In the genomic region with DNA sequence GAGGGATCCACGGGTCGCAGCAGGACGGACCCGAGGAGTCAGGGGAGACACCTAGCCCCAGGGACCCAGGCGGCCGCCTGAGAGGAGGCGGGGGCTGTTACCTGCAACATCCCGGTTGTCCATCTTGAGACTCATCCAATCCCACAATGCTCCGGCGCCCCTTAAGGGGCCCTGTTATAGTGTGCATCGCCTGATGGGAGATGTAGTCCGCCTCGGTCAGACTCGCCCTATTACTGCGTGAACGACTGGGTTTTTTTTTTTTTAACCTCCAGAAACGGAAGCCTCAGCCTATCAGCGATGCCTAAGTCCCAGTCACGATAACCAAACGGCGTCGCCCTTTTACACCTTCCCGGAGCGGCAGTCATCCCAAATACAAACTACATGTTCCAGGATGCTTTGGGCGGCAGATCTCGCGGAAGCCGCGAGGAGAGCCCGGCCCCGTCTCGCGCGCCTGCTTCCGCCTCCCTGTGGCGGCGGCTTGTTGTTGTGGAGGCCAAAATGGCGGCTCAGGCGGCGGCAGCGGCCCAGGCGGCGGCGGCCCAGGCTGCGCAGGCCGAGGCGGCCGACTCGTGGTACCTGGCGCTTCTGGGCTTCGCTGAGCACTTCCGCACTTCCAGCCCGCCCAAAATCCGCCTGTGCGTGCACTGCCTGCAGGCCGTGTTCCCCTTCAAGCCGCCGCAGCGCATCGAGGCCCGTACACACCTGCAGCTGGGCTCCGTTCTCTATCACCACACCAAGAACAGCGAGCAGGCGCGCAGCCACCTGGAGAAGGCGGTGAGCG, we compare ENCODE assay signal across 8 cellular contexts. TPM values are rescaled to one million over a fixed set of nuclear protein-coding genes. Genes with fewer than 3 reads are reported as not detected.
DNase-seq lines count a peak whose midpoint lies in the region; ATAC-seq and TF ChIP-seq lines count a peak whose summit lies in the region.

A gene with protein sequence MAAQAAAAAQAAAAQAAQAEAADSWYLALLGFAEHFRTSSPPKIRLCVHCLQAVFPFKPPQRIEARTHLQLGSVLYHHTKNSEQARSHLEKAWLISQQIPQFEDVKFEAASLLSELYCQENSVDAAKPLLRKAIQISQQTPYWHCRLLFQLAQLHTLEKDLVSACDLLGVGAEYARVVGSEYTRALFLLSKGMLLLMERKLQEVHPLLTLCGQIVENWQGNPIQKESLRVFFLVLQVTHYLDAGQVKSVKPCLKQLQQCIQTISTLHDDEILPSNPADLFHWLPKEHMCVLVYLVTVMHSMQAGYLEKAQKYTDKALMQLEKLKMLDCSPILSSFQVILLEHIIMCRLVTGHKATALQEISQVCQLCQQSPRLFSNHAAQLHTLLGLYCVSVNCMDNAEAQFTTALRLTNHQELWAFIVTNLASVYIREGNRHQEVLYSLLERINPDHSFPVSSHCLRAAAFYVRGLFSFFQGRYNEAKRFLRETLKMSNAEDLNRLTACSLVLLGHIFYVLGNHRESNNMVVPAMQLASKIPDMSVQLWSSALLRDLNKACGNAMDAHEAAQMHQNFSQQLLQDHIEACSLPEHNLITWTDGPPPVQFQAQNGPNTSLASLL (plus strand): TSS at position 468 of the 781 bp plus-strand sequence. CDS start 31 bp downstream, at position 499.
A gene with protein sequence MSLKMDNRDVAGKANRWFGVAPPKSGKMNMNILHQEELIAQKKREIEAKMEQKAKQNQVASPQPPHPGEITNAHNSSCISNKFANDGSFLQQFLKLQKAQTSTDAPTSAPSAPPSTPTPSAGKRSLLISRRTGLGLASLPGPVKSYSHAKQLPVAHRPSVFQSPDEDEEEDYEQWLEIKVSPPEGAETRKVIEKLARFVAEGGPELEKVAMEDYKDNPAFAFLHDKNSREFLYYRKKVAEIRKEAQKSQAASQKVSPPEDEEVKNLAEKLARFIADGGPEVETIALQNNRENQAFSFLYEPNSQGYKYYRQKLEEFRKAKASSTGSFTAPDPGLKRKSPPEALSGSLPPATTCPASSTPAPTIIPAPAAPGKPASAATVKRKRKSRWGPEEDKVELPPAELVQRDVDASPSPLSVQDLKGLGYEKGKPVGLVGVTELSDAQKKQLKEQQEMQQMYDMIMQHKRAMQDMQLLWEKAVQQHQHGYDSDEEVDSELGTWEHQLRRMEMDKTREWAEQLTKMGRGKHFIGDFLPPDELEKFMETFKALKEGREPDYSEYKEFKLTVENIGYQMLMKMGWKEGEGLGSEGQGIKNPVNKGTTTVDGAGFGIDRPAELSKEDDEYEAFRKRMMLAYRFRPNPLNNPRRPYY (minus strand): TSS at position 148 of the 781 bp plus-strand sequence. CDS start 13 bp downstream, at position 135.

- peak within 1 kb of the TSS; percentile 75 to 98 (median 90) for H3K4me3 ChIP-seq in esophagus muscularis mucosa
- peak within 1 kb of the TSS; percentile 97 to 98 for H3K4me3 ChIP-seq in muscle layer of duodenum (ENCODE audit: low read depth in 1 of 2, low read length in 2 of 2)

- peaks cover 14% of the 10 kb centered on the region for H3K36me3 Mint-ChIP-seq in activated T-cell treated with anti-CD3 and anti-CD28 coated beads, Interleukin-2, amount 50 U/mL, for 4 hours (ENCODE audit: insufficient read depth)

- H3K27ac ChIP-seq in esophagus muscularis mucosa (replicated peaks in 1 of 4) (peak within 1 kb of the TSS; percentile 86 to 92 (median 89)), muscle layer of duodenum (ENCODE audit: low read length) (peak within 1 kb of the TSS; percentile 93)

- TF ChIP-seq RAD21 in Ishikawa (IDR thresholded peaks at IDR 0.05; ENCODE audit: low read depth): no peak; the same call in 1 of the 2 replicates

- H3K4me3 Mint-ChIP-seq in activated T-cell treated with anti-CD3 and anti-CD28 coated beads, Interleukin-2, amount 50 U/mL, for 4 hours: peak within 1 kb of the TSS; percentile 95

- ATAC-seq in GM21576 (IDR thresholded peaks at IDR 0.05; ENCODE audit: unreplicated experiment): peak; percentile 86
- peak; percentile 93 to 94 for ATAC-seq in activated T-cell treated with anti-CD3 and anti-CD28 coated beads, Interleukin-2, amount 50 U/mL, for 4 hours

- H3K27me3 Mint-ChIP-seq in activated T-cell treated with anti-CD3 and anti-CD28 coated beads, Interleukin-2, amount 50 U/mL, for 4 hours (ENCODE audit: low read depth): no peaks in the 10 kb centered on the region

- H3K4me1 Mint-ChIP-seq in activated T-cell treated with anti-CD3 and anti-CD28 coated beads, Interleukin-2, amount 50 U/mL, for 4 hours (ENCODE audit: low read depth): peaks cover 36% of the 10 kb centered on the region

- WGBS in esophagus muscularis mucosa: under 1% methylated on average over 24 of the region's 67 CpGs

- peaks cover 27 to 39% (median 31%) of the 10 kb centered on the region in 4 donors for H3K36me3 ChIP-seq in esophagus muscularis mucosa
- H3K36me3 ChIP-seq in muscle layer of duodenum (ENCODE audit: control insufficient read depth in 1 of 2, insufficient read depth in 2 of 2, low read length in 2 of 2): peaks cover 15 to 24% of the 10 kb centered on the region in 2 donors

- peaks cover 43 to 56% (median 48%) of the 10 kb centered on the region in 4 donors for H3K4me1 ChIP-seq in esophagus muscularis mucosa
- peaks cover 6 to 40% of the 10 kb centered on the region in 2 donors for H3K4me1 ChIP-seq in muscle layer of duodenum (ENCODE audit: control insufficient read depth in 1 of 2, insufficient read depth in 2 of 2, low read length in 2 of 2)

- TF ChIP-seq EP300 in Ishikawa (IDR thresholded peaks at IDR 0.05; ENCODE audit: borderline replicate concordance) (no peak), esophagus muscularis mucosa (IDR thresholded peaks at IDR 0.05) (no peak)

- intact Hi-C loops in esophagus muscularis mucosa (cut with DNase I): no loop called here

- H3K9me3 ChIP-seq in esophagus muscularis mucosa (no peaks in the 10 kb centered on the region), muscle layer of duodenum (ENCODE audit: control insufficient read depth in 1 of 2, low read length in 2 of 2) (no peaks in the 10 kb centered on the region)

- H3K27me3 ChIP-seq in esophagus muscularis mucosa (no peaks in the 10 kb centered on the region), muscle layer of duodenum (ENCODE audit: low read depth, low read length) (no peaks in the 10 kb centered on the region)

- TF ChIP-seq POLR2A in esophagus muscularis mucosa (IDR thresholded peaks at IDR 0.05; ENCODE audit: low read depth): no peak

- DNase-seq in DMS53 treated with DMSO at 0.1 percent for 48 hours (lab: John Stamatoyannopoulos, UW; ENCODE audit: unreplicated experiment): peak; percentile 86
- peak; percentile 85 for DNase-seq in activated T-cell treated with anti-CD3 and anti-CD28 coated beads, Interleukin-2, amount 50 U/mL, for 4 hours
- DNase-seq in esophagus muscularis mucosa (ENCODE audit: extremely low spot score): peak; percentile 95
- DNase-seq in stimulated activated CD8-positive, alpha-beta memory T cell treated with anti-CD3 and anti-CD28 coated beads, Interleukin-7, amount 100 ng/mL, for 4 hours (ENCODE audit: low read depth in 2 of 2): peak; percentile 78 to 85

- H3K9me3 Mint-ChIP-seq in activated T-cell treated with anti-CD3 and anti-CD28 coated beads, Interleukin-2, amount 50 U/mL, for 4 hours: no peaks in the 10 kb centered on the region

- TF ChIP-seq CTCF in esophagus muscularis mucosa (IDR thresholded peaks at IDR 0.05): peak; percentile 14 to 52 (median 38)

TF ChIP-seq in Ishikawa, 13 proteins besides CTCF, POLR2A, EP300 and RAD21 (continues in another document):
- TF ChIP-seq NFIC (IDR thresholded peaks at IDR 0.05) (no peak), TEAD4 (IDR thresholded peaks at IDR 0.05) (no peak), FOXM1 (IDR thresholded peaks at IDR 0.05; ENCODE audit: borderline replicate concordance, low read depth) (peak; percentile 50; the same call in 1 of the 2 replicates), MAX (IDR thresholded peaks at IDR 0.05) (peak; percentile 54), YY1 (IDR thresholded peaks at IDR 0.05; ENCODE audit: low read depth) (peak; percentile 94)

TF ChIP-seq in PFSK-1, 5 proteins besides CTCF, POLR2A, EP300 and RAD21 (continues in another document):
- TF ChIP-seq POLR2AphosphoS5 (IDR thresholded peaks at IDR 0.05; ENCODE audit: low read depth, low read length): peak; percentile 78
- peak; percentile 29 for TF ChIP-seq FOXP2 (optimal IDR thresholded peaks at IDR 0.05; ENCODE audit: borderline replicate concordance, extremely low read depth, extremely low read length, insufficient read depth)
- TF ChIP-seq, protein P1, sequence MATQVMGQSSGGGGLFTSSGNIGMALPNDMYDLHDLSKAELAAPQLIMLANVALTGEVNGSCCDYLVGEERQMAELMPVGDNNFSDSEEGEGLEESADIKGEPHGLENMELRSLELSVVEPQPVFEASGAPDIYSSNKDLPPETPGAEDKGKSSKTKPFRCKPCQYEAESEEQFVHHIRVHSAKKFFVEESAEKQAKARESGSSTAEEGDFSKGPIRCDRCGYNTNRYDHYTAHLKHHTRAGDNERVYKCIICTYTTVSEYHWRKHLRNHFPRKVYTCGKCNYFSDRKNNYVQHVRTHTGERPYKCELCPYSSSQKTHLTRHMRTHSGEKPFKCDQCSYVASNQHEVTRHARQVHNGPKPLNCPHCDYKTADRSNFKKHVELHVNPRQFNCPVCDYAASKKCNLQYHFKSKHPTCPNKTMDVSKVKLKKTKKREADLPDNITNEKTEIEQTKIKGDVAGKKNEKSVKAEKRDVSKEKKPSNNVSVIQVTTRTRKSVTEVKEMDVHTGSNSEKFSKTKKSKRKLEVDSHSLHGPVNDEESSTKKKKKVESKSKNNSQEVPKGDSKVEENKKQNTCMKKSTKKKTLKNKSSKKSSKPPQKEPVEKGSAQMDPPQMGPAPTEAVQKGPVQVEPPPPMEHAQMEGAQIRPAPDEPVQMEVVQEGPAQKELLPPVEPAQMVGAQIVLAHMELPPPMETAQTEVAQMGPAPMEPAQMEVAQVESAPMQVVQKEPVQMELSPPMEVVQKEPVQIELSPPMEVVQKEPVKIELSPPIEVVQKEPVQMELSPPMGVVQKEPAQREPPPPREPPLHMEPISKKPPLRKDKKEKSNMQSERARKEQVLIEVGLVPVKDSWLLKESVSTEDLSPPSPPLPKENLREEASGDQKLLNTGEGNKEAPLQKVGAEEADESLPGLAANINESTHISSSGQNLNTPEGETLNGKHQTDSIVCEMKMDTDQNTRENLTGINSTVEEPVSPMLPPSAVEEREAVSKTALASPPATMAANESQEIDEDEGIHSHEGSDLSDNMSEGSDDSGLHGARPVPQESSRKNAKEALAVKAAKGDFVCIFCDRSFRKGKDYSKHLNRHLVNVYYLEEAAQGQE (IDR thresholded peaks at IDR 0.05; ENCODE audit: insufficient read depth in 1 of 2, low read depth in 2 of 2, low read length in 2 of 2): no peak
- peak; percentile 71; the same call in 1 of the 2 replicates for TF ChIP-seq TAF1 (IDR thresholded peaks at IDR 0.05; ENCODE audit: borderline replicate concordance, insufficient read depth, low read length)

RNA-seq across cellular contexts. Expression of the first gene that starts in this region (rescaled TPM):
- 63.3 TPM for polyA plus RNA-seq in PFSK-1 (2012; ENCODE audit: insufficient read length, low read depth)
- total RNA-seq in activated T-cell treated with anti-CD3 and anti-CD28 coated beads, Interleukin-2, amount 50 U/mL, for 4 hours: 10 to 100 TPM; 59.2 to 63.6 (median 62.8) TPM
- 10 to 100 TPM; 27.4 to 47.8 (median 37.6) TPM for total RNA-seq in esophagus muscularis mucosa

RNA-seq across cellular contexts. Expression of the second gene that starts in this region (rescaled TPM):
- 52.8 TPM for polyA plus RNA-seq in PFSK-1 (2012; ENCODE audit: insufficient read length, low read depth)
- 10 to 100 TPM; 54.8 to 61.8 (median 61.3) TPM for total RNA-seq in activated T-cell treated with anti-CD3 and anti-CD28 coated beads, Interleukin-2, amount 50 U/mL, for 4 hours
- 10 to 100 TPM; 26.0 to 43.8 (median 30.8) TPM for total RNA-seq in esophagus muscularis mucosa

Comparison
In these comparisons a context has a peak if more than half of its experiments do, and no peak if none do; other contexts are left out.
1. Peak in every context shown above with its lines: DNase-seq, ATAC-seq, H3K4me3 ChIP-seq and H3K27ac ChIP-seq.